8 cellular contexts compared by ENCODE assay signal in the genomic region with DNA sequence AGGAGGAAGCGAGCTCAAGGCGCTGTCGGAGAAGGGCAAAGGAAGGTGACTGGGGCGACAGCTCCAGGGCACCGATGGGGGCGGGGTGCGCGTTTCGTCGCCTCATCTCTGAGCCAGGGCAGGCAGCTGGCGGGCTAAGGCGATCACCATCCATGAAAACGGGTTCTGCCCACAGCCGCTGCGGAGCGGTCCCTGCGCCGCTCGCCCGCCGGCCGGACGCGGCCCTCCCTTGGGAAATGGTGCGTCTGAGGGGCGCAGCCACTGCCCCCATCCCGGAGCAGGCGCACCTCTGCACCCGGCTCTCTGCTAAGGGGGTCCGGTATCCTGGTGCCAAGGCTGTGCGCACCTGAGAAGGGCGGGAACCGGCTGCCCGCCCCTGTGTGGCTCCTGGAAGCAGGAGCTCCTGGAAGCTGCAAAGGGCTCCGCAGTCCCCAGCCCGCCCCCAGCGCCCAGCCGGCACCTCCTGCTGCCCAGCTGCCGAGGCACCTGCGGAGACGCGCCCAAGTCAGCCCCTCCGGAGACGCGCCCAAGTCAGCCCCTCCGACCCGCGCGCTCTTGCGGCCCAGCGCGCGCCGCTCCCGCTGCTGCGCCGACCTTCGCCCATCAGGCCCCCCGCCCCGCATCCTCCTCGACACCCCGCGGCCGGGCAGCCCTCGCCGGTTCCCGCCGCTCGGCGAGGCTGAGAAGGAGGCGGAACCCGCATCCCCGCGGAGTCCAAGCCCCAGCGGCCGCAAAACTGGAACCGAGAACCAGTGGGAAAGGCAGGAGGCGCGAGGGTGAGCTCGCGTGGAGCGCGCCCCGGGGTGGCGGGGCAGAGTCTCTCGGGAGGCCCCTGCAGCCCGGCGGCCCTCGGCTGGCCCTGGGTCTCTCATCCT. TPM values are rescaled to one million over a fixed set of nuclear protein-coding genes. Genes with fewer than 3 reads are reported as not detected.
DNase-seq lines count a peak whose midpoint lies in the region; ATAC-seq and TF ChIP-seq lines count a peak whose summit lies in the region.

No MANE protein-coding gene starts in this region.

- CTCF ChIA-PET in Caco-2 (lab: Charles Lee) = interaction anchor here (0.9 kb wide), 1 partner anchor 88 kb away, joined by 3 read pairs; no protein-coding TSS in a partner anchor

- TF ChIP-seq CTCF in Caco-2 (IDR thresholded peaks at IDR 0.05; ENCODE audit: insufficient read depth in 1 of 2, low read depth in 1 of 2, low read length in 1 of 2, severe bottlenecking in 1 of 2, unreplicated experiment in 1 of 2) (no peak), neural cell (IDR thresholded peaks at IDR 0.05; ENCODE audit: poor library complexity, severe bottlenecking) (no peak)

- H3K9ac ChIP-seq in neural cell (ENCODE audit: low read length) = peak overlapping the region; percentile 36

- TF ChIP-seq RAD21 in neural cell (conservative IDR thresholded peaks at IDR 0.05) = no peak

- no peaks in the 10 kb centered on the region for H3K79me2 ChIP-seq in neural cell (replicated peaks; ENCODE audit: insufficient read depth, low read length)

- peak in 1 of 2 experiments; percentile 26 for DNase-seq in Caco-2

- ATAC-seq in HG03521 (IDR thresholded peaks at IDR 0.05; ENCODE audit: unreplicated experiment) (peak; percentile 21), HG03460 (IDR thresholded peaks at IDR 0.05; ENCODE audit: unreplicated experiment) (no peak), GM18868 (IDR thresholded peaks at IDR 0.05; ENCODE audit: unreplicated experiment) (no peak), GM18909 (IDR thresholded peaks at IDR 0.05; ENCODE audit: poor library complexity, unreplicated experiment) (no peak), GM21717 (IDR thresholded peaks at IDR 0.05; ENCODE audit: unreplicated experiment) (no peak)

- H3K4me3 ChIP-seq in Caco-2 (ENCODE audit: low read depth, low read length) (peak overlapping the region; percentile 39), ectodermal cell (ENCODE audit: insufficient read depth, low read depth, low read length) (peak overlapping the region; percentile 34), neural cell (ENCODE audit: low read length) (peak overlapping the region; percentile 84)

- H3K4me1 Mint-ChIP-seq in Caco-2 (ENCODE audit: low read depth, unreplicated experiment) = no peaks in the 10 kb centered on the region

- H3K4me2 ChIP-seq in neural cell (ENCODE audit: low read length) = peak overlapping the region; percentile 44

- WGBS in ectodermal cell, 2 experiments = 2% methylated on average over 89 of the region's 89 CpGs

- POLR2A ChIA-PET in Caco-2 (lab: Charles Lee) = no interaction called here

- no peak for TF ChIP-seq EP300 in neural cell (conservative IDR thresholded peaks at IDR 0.05; ENCODE audit: poor library complexity, severe bottlenecking)

- intact Hi-C loops in Caco-2 (cut with micrococcal nuclease; ENCODE audit: unreplicated experiment) = loop anchor here (10.0 kb wide), 1 partner anchor 85 kb away; a partner anchor contains a TSS

- H3F3A ChIP-seq in neural cell (ENCODE audit: insufficient read depth, low read length, poor library complexity, severe bottlenecking) = no peaks in the 10 kb centered on the region

- peaks cover 2% of the 10 kb centered on the region for H3K27me3 ChIP-seq in Caco-2 (replicated peaks; ENCODE audit: control insufficient read depth, insufficient read depth, low read length)
- peaks cover 80% of the 10 kb centered on the region for H3K27me3 ChIP-seq in ectodermal cell (ENCODE audit: control insufficient read depth, insufficient read depth, low read length, poor library complexity, severe bottlenecking)
- peaks cover 47% of the 10 kb centered on the region for H3K27me3 ChIP-seq in neural cell (ENCODE audit: insufficient read depth, low read depth, low read length)

- no peaks in the 10 kb centered on the region for H4K20me1 ChIP-seq in neural cell (ENCODE audit: insufficient read depth)

- H3K27ac Mint-ChIP-seq in Caco-2 (ENCODE audit: unreplicated experiment) = no peak overlapping the region

- H3K36me3 ChIP-seq in Caco-2 (ENCODE audit: control insufficient read depth, insufficient read depth, low read length) = no peaks in the 10 kb centered on the region
- no peaks in the 10 kb centered on the region for H3K36me3 ChIP-seq in ectodermal cell (ENCODE audit: control insufficient read depth, insufficient read depth, low read length)
- no peaks in the 10 kb centered on the region for H3K36me3 ChIP-seq in neural cell (ENCODE audit: insufficient read depth, low read length)

- no peaks in the 10 kb centered on the region for H3K9me3 Mint-ChIP-seq in Caco-2 (ENCODE audit: unreplicated experiment)

- H3K27ac ChIP-seq in ectodermal cell (ENCODE audit: insufficient read depth, low read depth, low read length, poor library complexity, severe bottlenecking) = no peak overlapping the region
- H3K27ac ChIP-seq in neural cell (ENCODE audit: low read length) = no peak overlapping the region

- H2AFZ ChIP-seq in neural cell (ENCODE audit: low read depth, low read length) = no peak overlapping the region

- peak overlapping the region; percentile 70 for H3K4me3 Mint-ChIP-seq in Caco-2 (ENCODE audit: unreplicated experiment)

- 0 out of 2 replicates have a peak, but pooled peaks cover 3% of the 10 kb centered on the region for H3K9me3 ChIP-seq in Caco-2
- H3K9me3 ChIP-seq in ectodermal cell (ENCODE audit: control insufficient read depth, low read length) = no peaks in the 10 kb centered on the region
- H3K9me3 ChIP-seq in neural cell (ENCODE audit: low read length) = no peaks in the 10 kb centered on the region

- H3K4me1 ChIP-seq in Caco-2 (0 out of 2 replicates have a peak, but pooled peaks cover 6% of the 10 kb centered on the region), ectodermal cell (ENCODE audit: control insufficient read depth, insufficient read depth, low read length) (peaks cover 5% of the 10 kb centered on the region)

- no peaks in the 10 kb centered on the region for H3K9me2 ChIP-seq in neural cell (ENCODE audit: insufficient read depth, low read length)

- H3K36me3 Mint-ChIP-seq in Caco-2 (ENCODE audit: insufficient read depth, unreplicated experiment) = no peaks in the 10 kb centered on the region

- BruUV-seq in Caco-2 (replicated peaks; lab: Mats Ljungman, UMichigan) = no TSS peak

- H3K27me3 Mint-ChIP-seq in Caco-2 (ENCODE audit: insufficient read depth, unreplicated experiment) = peaks cover 29% of the 10 kb centered on the region

TF ChIP-seq in neural cell, 6 proteins besides CTCF, POLR2A, EP300 and RAD21:
- no peak for TF ChIP-seq POLR2AphosphoS5 (IDR thresholded peaks at IDR 0.05)
- no peak for TF ChIP-seq TAF1 (IDR thresholded peaks at IDR 0.05; ENCODE audit: low read depth)
- TF ChIP-seq MXI1 (conservative IDR thresholded peaks at IDR 0.05; ENCODE audit: poor library complexity, severe bottlenecking) = peak; percentile 25

RNA-seq across cellular contexts. Expression of a gene that starts 0.8 kb away (rescaled TPM):
- 0.07 TPM in 1 of 2 replicates, not detected in the other for total RNA-seq in Caco-2 (2022)
- polyA plus RNA-seq in ectodermal cell (2013, experiment 1 of 4) = 0.19 TPM
- 0.60 TPM for polyA plus RNA-seq in ectodermal cell (2013, experiment 2 of 4)
- polyA plus RNA-seq in ectodermal cell (2013, experiment 3 of 4) = 0.37 TPM
- polyA plus RNA-seq in ectodermal cell (2013, experiment 4 of 4) = 0.77 TPM
- polyA plus RNA-seq in neural cell = 0.08 and 0.32 TPM in 2 replicates
- 0.23 and 0.24 TPM in 2 replicates for polyA minus RNA-seq in neural cell

Comparison
In these comparisons a context has a peak if more than half of its experiments do, and no peak if none do; other contexts are left out.
1. H3K4me3 ChIP-seq: peak in every context shown above with its lines; median percentile 84 in neural cell; 39 in Caco-2; 34 in ectodermal cell.